In the genomic region with DNA sequence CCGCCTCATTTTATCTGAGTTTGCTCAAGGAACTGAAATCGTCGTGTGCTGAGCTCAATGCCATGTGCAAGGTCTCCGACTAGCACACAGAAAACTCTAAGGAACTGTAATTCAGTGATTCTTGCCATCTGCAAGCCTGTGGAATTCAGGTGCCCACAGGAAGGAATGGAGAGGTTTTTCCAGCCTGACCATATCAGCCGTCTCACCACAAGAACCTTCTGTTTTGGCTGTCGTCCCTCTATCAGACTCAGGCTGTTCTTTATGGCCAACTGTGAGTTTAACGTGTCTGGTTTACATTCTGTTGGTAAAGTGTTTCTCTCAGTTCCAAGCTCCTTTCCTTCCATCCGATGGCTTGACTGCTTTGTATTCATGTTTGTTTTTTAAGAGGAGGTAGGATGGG, we compare ENCODE assay signal across 16 cellular contexts.
DNase-seq lines count a peak whose midpoint lies in the region; ATAC-seq, FAIRE-seq and TF ChIP-seq lines count a peak whose summit lies in the region.
"Had no signal": no experiment of that assay in that cellular context is flagged by ENCODE, and none has a peak within 500 bp of the region (broad histone marks: within the 10 kb centered on the region; RNA-seq: fewer than 3 reads in every experiment).

No MANE protein-coding gene starts in this region.

- no peak overlapping the region for H3K4me3 ChIP-seq in retinal pigment epithelial cell (ENCODE audit: low read length)

- TF ChIP-seq CTCF in retinal pigment epithelial cell (conservative IDR thresholded peaks at IDR 0.05; ENCODE audit: low read depth, low read length) = no peak

- H3K4me1 Mint-ChIP-seq in activated T-helper 2 cell treated with anti-CD3 and anti-CD28 coated beads, Interferon-gamma antibody, Interleukin-2, Interleukin-4, amounts not matched to agents 10 μg/mL and 5 μg/mL and 100 μg/mL, durations not matched to agents 14 hours and 24 hours and 36 hours (ENCODE audit: low read depth) = peaks cover 11% of the 10 kb centered on the region

- peak; percentile 33; the same call in 2 of the 3 replicates for ATAC-seq in SK-N-SH treated with all-trans-retinoic acid at 6 μM for 48 hours
- ATAC-seq: CD8-positive, alpha-beta T cell had no signal

- H3K4me3 Mint-ChIP-seq in activated T-helper 2 cell treated with anti-CD3 and anti-CD28 coated beads, Interferon-gamma antibody, Interleukin-2, Interleukin-4, amounts not matched to agents 10 μg/mL and 5 μg/mL and 100 μg/mL, durations not matched to agents 14 hours and 24 hours and 36 hours (ENCODE audit: low read depth) = no peak overlapping the region
- H3K4me3 Mint-ChIP-seq: activated naive CD8-positive, alpha-beta T cell treated with anti-CD3 and anti-CD28 coated beads for 36 hours; CD8-positive, alpha-beta T cell; H9; stimulated activated naive CD8-positive, alpha-beta T cell treated with anti-CD3 and anti-CD28 coated beads, Interleukin-15, Interleukin-2, amounts not matched to agents 100 ng/mL and 50 ng/mL, for 24 hours had no signal

- H3K9me3 Mint-ChIP-seq in activated T-helper 2 cell treated with anti-CD3 and anti-CD28 coated beads, Interferon-gamma antibody, Interleukin-2, Interleukin-4, amounts not matched to agents 10 μg/mL and 5 μg/mL and 100 μg/mL, durations not matched to agents 14 hours and 24 hours and 36 hours = no peaks in the 10 kb centered on the region
- H3K9me3 Mint-ChIP-seq: activated naive CD8-positive, alpha-beta T cell treated with anti-CD3 and anti-CD28 coated beads for 36 hours; CD8-positive, alpha-beta T cell; H9; stimulated activated naive CD8-positive, alpha-beta T cell treated with anti-CD3 and anti-CD28 coated beads, Interleukin-15, Interleukin-2, amounts not matched to agents 100 ng/mL and 50 ng/mL, for 24 hours had no signal

- no peak overlapping the region for H3K27ac Mint-ChIP-seq in activated T-helper 2 cell treated with anti-CD3 and anti-CD28 coated beads, Interferon-gamma antibody, Interleukin-2, Interleukin-4, amounts not matched to agents 10 μg/mL and 5 μg/mL and 100 μg/mL, durations not matched to agents 14 hours and 24 hours and 36 hours
- H3K27ac Mint-ChIP-seq: activated naive CD8-positive, alpha-beta T cell treated with anti-CD3 and anti-CD28 coated beads for 36 hours; CD8-positive, alpha-beta T cell; H9; stimulated activated naive CD8-positive, alpha-beta T cell treated with anti-CD3 and anti-CD28 coated beads, Interleukin-15, Interleukin-2, amounts not matched to agents 100 ng/mL and 50 ng/mL, for 24 hours had no signal

- intact Hi-C loops in activated T-helper 2 cell treated with anti-CD3 and anti-CD28 coated beads, Interferon-gamma antibody, Interleukin-2, Interleukin-4, amounts not matched to agents 10 μg/mL and 5 μg/mL and 100 μg/mL, durations not matched to agents 14 hours and 24 hours and 36 hours (cut with micrococcal nuclease) = loop anchor here (5.0 kb wide), 1 partner anchor 655 kb away; no protein-coding TSS in a partner anchor

- DNase-seq in GM19239 (ENCODE audit: insufficient read length, low spot score) = no peak
- peak; percentile 65 for DNase-seq in fibroblast of peridontal ligament (ENCODE audit: extremely low read depth)
- peak; percentile 36 for DNase-seq in retinal pigment epithelial cell (ENCODE audit: low read depth)
- no peak for DNase-seq in NCI-H1436 treated with DMSO at 0.1 percent for 48 hours (lab: John Stamatoyannopoulos, UW)
- no peak for DNase-seq in SKM-1 (lab: John Stamatoyannopoulos, UW; ENCODE audit: unreplicated experiment)
- no peak for DNase-seq in activated T-helper 2 cell treated with anti-CD3 and anti-CD28 coated beads, Interferon-gamma antibody, Interleukin-2, Interleukin-4, amounts not matched to agents 10 μg/mL and 5 μg/mL and 100 μg/mL, durations not matched to agents 14 hours and 24 hours and 36 hours (ENCODE audit: low spot score)
- no peak for DNase-seq in NCI-H1436 (lab: John Stamatoyannopoulos, UW)
- DNase-seq: activated naive CD8-positive, alpha-beta T cell treated with anti-CD3 and anti-CD28 coated beads for 36 hours; CD8-positive, alpha-beta T cell; dermis blood vessel endothelial cell; GDM1; H9; retina; WERI-Rb-1 had no signal

- H3K27me3 Mint-ChIP-seq in activated T-helper 2 cell treated with anti-CD3 and anti-CD28 coated beads, Interferon-gamma antibody, Interleukin-2, Interleukin-4, amounts not matched to agents 10 μg/mL and 5 μg/mL and 100 μg/mL, durations not matched to agents 14 hours and 24 hours and 36 hours (ENCODE audit: low read depth) = peaks cover 10% of the 10 kb centered on the region

- FAIRE-seq in GM19239 (lab: Jason Lieb, UNC) = peak; percentile 49

- no peaks in the 10 kb centered on the region for H3K36me3 Mint-ChIP-seq in activated T-helper 2 cell treated with anti-CD3 and anti-CD28 coated beads, Interferon-gamma antibody, Interleukin-2, Interleukin-4, amounts not matched to agents 10 μg/mL and 5 μg/mL and 100 μg/mL, durations not matched to agents 14 hours and 24 hours and 36 hours (ENCODE audit: low read depth)
- H3K36me3 Mint-ChIP-seq: activated naive CD8-positive, alpha-beta T cell treated with anti-CD3 and anti-CD28 coated beads for 36 hours; CD8-positive, alpha-beta T cell had no signal

TF ChIP-seq in SK-N-SH treated with all-trans-retinoic acid at 6 μM for 48 hours, 23 proteins besides CTCF, POLR2A, EP300 and RAD21:
- TF ChIP-seq RARB (CRISPR knock-in tag; IDR thresholded peaks at IDR 0.05) = no peak
- TF ChIP-seq OSR1 (CRISPR knock-in tag; IDR thresholded peaks at IDR 0.05) = no peak
- TF ChIP-seq PPARA (CRISPR knock-in tag; IDR thresholded peaks at IDR 0.05; ENCODE audit: borderline replicate concordance) = no peak

Comparison
In these comparisons a context has a peak if more than half of its experiments do, and no peak if none do; other contexts are left out.
1. DNase-seq: peak in fibroblast of peridontal ligament (single experiment) and retinal pigment epithelial cell (single experiment); none in GM19239 (single experiment), NCI-H1436 treated with DMSO at 0.1 percent for 48 hours (single experiment), SKM-1 (single experiment), activated T-helper 2 cell treated with anti-CD3 and anti-CD28 coated beads, Interferon-gamma antibody, Interleukin-2, Interleukin-4, amounts not matched to agents 10 μg/mL and 5 μg/mL and 100 μg/mL, durations not matched to agents 14 hours and 24 hours and 36 hours (single experiment) and NCI-H1436 (single experiment).